Comparison of ENCODE assay signal across 13 cellular contexts in genomic region chr9:90523953-90524352, GRCh38.
A peak's percentile ranks its signal among the peaks of the same experiment; 100 is the strongest.
DNase-seq lines count a peak whose midpoint lies in the region; ATAC-seq and TF ChIP-seq lines count a peak whose summit lies in the region.
"Had no signal": no experiment of that assay in that cellular context is flagged by ENCODE, and none has a peak within 500 bp of the region (broad histone marks: within the 10 kb centered on the region; RNA-seq: fewer than 3 reads in every experiment).

No MANE protein-coding gene starts in this region.

- no peaks in the 10 kb centered on the region for H3K36me3 ChIP-seq in CD4-positive, alpha-beta memory T cell (ENCODE audit: insufficient read depth, low read length)

- in situ Hi-C loops in G401 (cut with HindIII; ENCODE audit: low sequenced_read_pairs), result no loop called here

- POLR2A ChIA-PET in CD4-positive, alpha-beta memory T cell (lab: Charles Lee; ENCODE audit: partially characterized antibody), result no interaction called here

- no peak for TF ChIP-seq CTCF in nephron (IDR thresholded peaks at IDR 0.05; ENCODE audit: unreplicated experiment in 3 of 3)

- CTCF ChIA-PET in CD4-positive, alpha-beta memory T cell (lab: Charles Lee; ENCODE audit: partially characterized antibody), result no interaction called here

- peaks cover 14% of the 10 kb centered on the region for H3K4me1 Mint-ChIP-seq in nephron
- H3K4me1 Mint-ChIP-seq in CD4-positive, alpha-beta memory T cell, result no peaks in the 10 kb centered on the region

- H3K9me3 ChIP-seq in CD4-positive, alpha-beta memory T cell (ENCODE audit: control insufficient read depth in 1 of 2, low read length in 2 of 2), result no peaks in the 10 kb centered on the region

- no peaks in the 10 kb centered on the region for H3K9me3 Mint-ChIP-seq in nephron
- peaks cover 0 to 3% (median 0%) of the 10 kb centered on the region in 8 donors for H3K9me3 Mint-ChIP-seq in CD4-positive, alpha-beta memory T cell
- H3K9me3 Mint-ChIP-seq: CD4-positive, alpha-beta T cell had no signal

- ATAC-seq in SK-N-SH treated with all-trans-retinoic acid at 6 μM for 48 hours (no peak), GM19452 (IDR thresholded peaks at IDR 0.05; ENCODE audit: unreplicated experiment) (no peak)

- no peaks in the 10 kb centered on the region for H3K27me3 ChIP-seq in CD4-positive, alpha-beta memory T cell (ENCODE audit: insufficient read depth, low read length)

- peak; percentile 99 for DNase-seq in G401 (ENCODE audit: low spot score)
- DNase-seq in NCI-H1436 treated with DMSO at 0.1 percent for 48 hours (lab: John Stamatoyannopoulos, UW), result peak; percentile 17
- no peak for DNase-seq in CD4-positive, alpha-beta memory T cell
- no peak for DNase-seq in putamen (ENCODE audit: low spot score)
- DNase-seq: AML-193; CD4-positive, alpha-beta T cell; GOT3; NCI-H187 treated with DMSO at 0.1 percent for 48 hours; NCI-H2227 treated with DMSO at 0.1 percent for 48 hours; SIG-M5 had no signal

- intact Hi-C loops in CD4-positive, alpha-beta memory T cell (cut with micrococcal nuclease), result no loop called here

- H3K4me3 Mint-ChIP-seq in nephron, result no peak overlapping the region
- H3K4me3 Mint-ChIP-seq in CD4-positive, alpha-beta memory T cell, result no peak overlapping the region
- H3K4me3 Mint-ChIP-seq: CD4-positive, alpha-beta T cell had no signal

- no peak overlapping the region for H3K4me3 ChIP-seq in CD4-positive, alpha-beta memory T cell (ENCODE audit: low read length in 2 of 2)

- peak overlapping the region; percentile 17 to 52 (median 23) for H3K27ac Mint-ChIP-seq in nephron
- no peak overlapping the region for H3K27ac Mint-ChIP-seq in CD4-positive, alpha-beta memory T cell
- H3K27ac Mint-ChIP-seq: CD4-positive, alpha-beta T cell had no signal

- H3K27ac ChIP-seq in CD4-positive, alpha-beta memory T cell (ENCODE audit: low read depth, low read length), result no peak overlapping the region

- peaks cover 4% of the 10 kb centered on the region for H3K27me3 Mint-ChIP-seq in nephron (ENCODE audit: low read depth)
- peaks cover 7 to 10% of the 10 kb centered on the region in 2 donors for H3K27me3 Mint-ChIP-seq in CD4-positive, alpha-beta memory T cell

- H3K4me1 ChIP-seq in CD4-positive, alpha-beta memory T cell (ENCODE audit: insufficient read depth, low read length), result no peaks in the 10 kb centered on the region

- no peaks in the 10 kb centered on the region for H3K36me3 Mint-ChIP-seq in nephron (ENCODE audit: low read depth)
- H3K36me3 Mint-ChIP-seq in CD4-positive, alpha-beta memory T cell, result no peaks in the 10 kb centered on the region

TF ChIP-seq in SK-N-SH treated with all-trans-retinoic acid at 6 μM for 48 hours, 23 proteins besides CTCF, POLR2A, EP300 and RAD21:
- TF ChIP-seq OSR1 (CRISPR knock-in tag; IDR thresholded peaks at IDR 0.05), result no peak
- 0 out of 2 replicates have a peak, but pooled peaks have one; percentile 5 for TF ChIP-seq ISL1 (CRISPR knock-in tag; IDR thresholded peaks at IDR 0.05)

Comparison
In these comparisons a context has a peak if more than half of its experiments do, and no peak if none do; other contexts are left out.
1. DNase-seq: peak in G401 (single experiment) and NCI-H1436 treated with DMSO at 0.1 percent for 48 hours (single experiment); none in CD4-positive, alpha-beta memory T cell (0 of 5) and putamen (single experiment).
2. H3K27ac Mint-ChIP-seq: peak in nephron (3 of 3); none in CD4-positive, alpha-beta memory T cell (0 of 7).